1 cellular context compared by ENCODE assay signal in the genomic region with DNA sequence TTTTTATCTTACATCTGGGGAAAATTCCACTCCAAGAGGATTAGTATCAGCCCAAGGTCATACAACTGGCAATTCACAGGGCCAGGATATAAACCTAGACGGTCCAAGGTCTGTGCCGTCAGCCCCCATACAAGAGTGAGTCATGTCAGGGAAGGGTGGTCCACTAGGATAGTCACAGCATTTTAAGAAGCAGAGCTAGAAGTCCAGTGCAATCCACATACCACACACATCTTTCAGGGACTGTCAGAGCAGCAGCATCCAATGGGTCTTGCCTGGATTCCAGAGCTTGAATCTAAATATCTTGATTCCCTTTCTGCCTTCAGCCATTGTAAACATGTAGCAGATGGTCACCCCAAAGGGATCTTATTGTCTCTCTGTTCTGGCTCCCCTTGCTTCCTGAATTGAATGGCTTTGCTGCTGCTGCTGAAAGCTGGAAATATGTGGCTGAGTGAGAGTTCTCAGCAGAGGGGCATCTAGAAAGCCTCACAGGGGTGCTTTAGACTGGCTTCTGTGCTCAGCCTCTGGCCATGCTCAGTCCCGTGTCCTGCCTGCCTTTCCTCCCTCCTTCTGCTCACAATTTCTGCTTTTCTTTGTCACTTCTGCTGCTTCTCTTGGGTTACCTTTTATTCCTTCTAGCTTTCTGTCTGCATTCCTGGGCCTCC.
TF ChIP-seq lines count a peak whose summit lies in the region.

No MANE protein-coding gene starts in this region.

TF ChIP-seq in GM12878, 131 proteins besides CTCF, POLR2A, EP300 and RAD21:
- TF ChIP-seq TAF1 (IDR thresholded peaks at IDR 0.05; ENCODE audit: borderline replicate concordance, low read depth, low read length) (no peak), ESRRA (IDR thresholded peaks at IDR 0.05; ENCODE audit: low read length) (no peak), RAD51 (IDR thresholded peaks at IDR 0.05) (no peak), TBL1XR1 (IDR thresholded peaks at IDR 0.05; ENCODE audit: low read depth, low read length) (no peak), FOS (IDR thresholded peaks at IDR 0.05; ENCODE audit: borderline replicate concordance, extremely low read depth, insufficient read length) (no peak), SKIL (IDR thresholded peaks at IDR 0.05; ENCODE audit: low read depth, poor library complexity, severe bottlenecking) (no peak), ZNF687 (IDR thresholded peaks at IDR 0.05) (no peak)
- TF ChIP-seq, protein P1, sequence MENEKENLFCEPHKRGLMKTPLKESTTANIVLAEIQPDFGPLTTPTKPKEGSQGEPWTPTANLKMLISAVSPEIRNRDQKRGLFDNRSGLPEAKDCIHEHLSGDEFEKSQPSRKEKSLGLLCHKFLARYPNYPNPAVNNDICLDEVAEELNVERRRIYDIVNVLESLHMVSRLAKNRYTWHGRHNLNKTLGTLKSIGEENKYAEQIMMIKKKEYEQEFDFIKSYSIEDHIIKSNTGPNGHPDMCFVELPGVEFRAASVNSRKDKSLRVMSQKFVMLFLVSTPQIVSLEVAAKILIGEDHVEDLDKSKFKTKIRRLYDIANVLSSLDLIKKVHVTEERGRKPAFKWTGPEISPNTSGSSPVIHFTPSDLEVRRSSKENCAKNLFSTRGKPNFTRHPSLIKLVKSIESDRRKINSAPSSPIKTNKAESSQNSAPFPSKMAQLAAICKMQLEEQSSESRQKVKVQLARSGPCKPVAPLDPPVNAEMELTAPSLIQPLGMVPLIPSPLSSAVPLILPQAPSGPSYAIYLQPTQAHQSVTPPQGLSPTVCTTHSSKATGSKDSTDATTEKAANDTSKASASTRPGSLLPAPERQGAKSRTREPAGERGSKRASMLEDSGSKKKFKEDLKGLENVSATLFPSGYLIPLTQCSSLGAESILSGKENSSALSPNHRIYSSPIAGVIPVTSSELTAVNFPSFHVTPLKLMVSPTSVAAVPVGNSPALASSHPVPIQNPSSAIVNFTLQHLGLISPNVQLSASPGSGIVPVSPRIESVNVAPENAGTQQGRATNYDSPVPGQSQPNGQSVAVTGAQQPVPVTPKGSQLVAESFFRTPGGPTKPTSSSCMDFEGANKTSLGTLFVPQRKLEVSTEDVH (IDR thresholded peaks at IDR 0.05; ENCODE audit: low read depth, partially characterized antibody) = no peak
